Comparison of ENCODE assay signal across 1 cellular context in genomic region chr9:134378901-134379338, GRCh38.
TF ChIP-seq lines count a peak whose summit lies in the region.

No MANE protein-coding gene starts in this region.

TF ChIP-seq in H1, 55 proteins besides CTCF, POLR2A, EP300 and RAD21:
- TF ChIP-seq NANOG (IDR thresholded peaks at IDR 0.05; ENCODE audit: insufficient read depth, low read depth, low read length, poor library complexity, severe bottlenecking) (no peak), SRF (IDR thresholded peaks at IDR 0.05; ENCODE audit: low read depth, low read length) (no peak), SUZ12 (IDR thresholded peaks at IDR 0.05; ENCODE audit: low read length) (no peak), SP1 (IDR thresholded peaks at IDR 0.05; ENCODE audit: low read depth, low read length) (no peak), TAF1 (IDR thresholded peaks at IDR 0.05; ENCODE audit: low read depth, low read length) (no peak), SAP30 (IDR thresholded peaks at IDR 0.05; ENCODE audit: insufficient read depth, insufficient replicate concordance, low read length) (no peak), GABPA (IDR thresholded peaks at IDR 0.05; ENCODE audit: borderline replicate concordance, insufficient read depth, low read length) (no peak), MAX (IDR thresholded peaks at IDR 0.05) (no peak), EZH2 (IDR thresholded peaks at IDR 0.05; ENCODE audit: low read depth, low read length, severe bottlenecking) (no peak), SP2 (IDR thresholded peaks at IDR 0.05; ENCODE audit: low read length) (no peak), CREB1 (IDR thresholded peaks at IDR 0.05) (no peak), NRF1 (IDR thresholded peaks at IDR 0.05; ENCODE audit: low read depth, low read length) (no peak), ATF3 (IDR thresholded peaks at IDR 0.05; ENCODE audit: insufficient read depth, low read depth, low read length) (no peak), BCL11A (IDR thresholded peaks at IDR 0.05; ENCODE audit: low read depth in 2 of 2, low read length in 2 of 2) (no peak), GTF2F1 (IDR thresholded peaks at IDR 0.05; ENCODE audit: borderline replicate concordance, low read depth, low read length) (no peak)
